ENCODE assay signal across 10 cellular contexts in the genomic region with DNA sequence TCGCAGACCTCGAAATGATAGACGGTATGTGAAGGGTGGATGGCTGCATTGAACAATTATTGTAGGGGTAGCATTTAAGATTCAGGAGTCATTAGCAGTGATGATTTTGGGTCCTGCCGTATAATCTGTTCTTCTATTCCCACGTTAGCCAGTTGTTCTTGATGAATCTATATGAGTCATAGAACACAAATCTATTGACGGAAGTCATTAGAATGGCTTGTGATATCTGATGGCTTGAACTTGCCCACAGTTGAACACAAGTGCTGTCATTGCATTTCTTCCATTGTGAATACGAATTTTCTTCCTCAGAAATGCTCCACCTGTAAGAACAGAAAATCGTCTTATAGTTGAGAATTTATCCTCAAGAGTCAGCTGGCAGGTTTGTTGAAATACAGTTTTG. TPM values are rescaled to one million over a fixed set of nuclear protein-coding genes. Genes with fewer than 3 reads are reported as not detected.
A peak's percentile ranks its signal among the peaks of the same experiment; 100 is the strongest.
DNase-seq lines count a peak whose midpoint lies in the region; ATAC-seq lines count a peak whose summit lies in the region.
"Had no signal": no experiment of that assay in that cellular context is flagged by ENCODE, and none has a peak within 500 bp of the region (broad histone marks: within the 10 kb centered on the region; RNA-seq: fewer than 3 reads in every experiment).

No MANE protein-coding gene starts in this region.

- H3K4me1 Mint-ChIP-seq in T-helper 2 cell treated with Interferon-gamma antibody and Interleukin-4, amounts not matched to agents 5 μg/mL and 100 μg/mL, for 36 hours (ENCODE audit: low read depth) = peaks cover 40% of the 10 kb centered on the region
- H3K4me1 Mint-ChIP-seq in activated T-helper 17 cell treated with anti-CD3 and anti-CD28 coated beads, Interleukin-2, amount 50 U/mL, for 72 hours = peaks cover 48% of the 10 kb centered on the region
- H3K4me1 Mint-ChIP-seq in stimulated activated effector memory CD8-positive, alpha-beta T cell treated with anti-CD3 and anti-CD28 coated beads, Interleukin-12 subunit alpha, Interleukin-12 subunit beta, amount 100 ng/mL, for 72 hours = peaks cover 58% of the 10 kb centered on the region

- no peak for DNase-seq in T-helper 2 cell treated with Interferon-gamma antibody and Interleukin-4, amounts not matched to agents 5 μg/mL and 100 μg/mL, for 36 hours (ENCODE audit: low spot score)
- no peak for DNase-seq in T-helper 2 cell
- DNase-seq in stimulated activated effector memory CD8-positive, alpha-beta T cell treated with anti-CD3 and anti-CD28 coated beads, Interleukin-12 subunit alpha, Interleukin-12 subunit beta, amount 100 ng/mL, for 72 hours (ENCODE audit: low spot score in 2 of 2) = no peak
- no peak for DNase-seq in GDM1 (lab: John Stamatoyannopoulos, UW)
- no peak for DNase-seq in NCI-H1694 treated with DMSO at 0.1 percent for 48 hours (lab: John Stamatoyannopoulos, UW)
- DNase-seq in SW480 (ENCODE audit: low spot score) = no peak
- DNase-seq: NK-92 treated with Interleukin-12 subunit alpha and Interleukin-12 subunit beta, amount 100 ng/mL, for 24 hours had no signal

- H3K9me3 ChIP-seq in iPS-18c (ENCODE audit: control insufficient read depth, insufficient read depth, low read length) = no peaks in the 10 kb centered on the region

- H3K27me3 Mint-ChIP-seq in T-helper 2 cell treated with Interferon-gamma antibody and Interleukin-4, amounts not matched to agents 5 μg/mL and 100 μg/mL, for 36 hours (ENCODE audit: low read depth) = no peaks in the 10 kb centered on the region
- H3K27me3 Mint-ChIP-seq in activated T-helper 17 cell treated with anti-CD3 and anti-CD28 coated beads, Interleukin-2, amount 50 U/mL, for 72 hours = no peaks in the 10 kb centered on the region

- H3K4me3 Mint-ChIP-seq in T-helper 2 cell treated with Interferon-gamma antibody and Interleukin-4, amounts not matched to agents 5 μg/mL and 100 μg/mL, for 36 hours = peak overlapping the region; percentile 99
- peak overlapping the region; percentile 99 for H3K4me3 Mint-ChIP-seq in activated T-helper 17 cell treated with anti-CD3 and anti-CD28 coated beads, Interleukin-2, amount 50 U/mL, for 72 hours
- peak overlapping the region; percentile 99 for H3K4me3 Mint-ChIP-seq in stimulated activated effector memory CD8-positive, alpha-beta T cell treated with anti-CD3 and anti-CD28 coated beads, Interleukin-12 subunit alpha, Interleukin-12 subunit beta, amount 100 ng/mL, for 72 hours

- H3K27ac Mint-ChIP-seq in T-helper 2 cell treated with Interferon-gamma antibody and Interleukin-4, amounts not matched to agents 5 μg/mL and 100 μg/mL, for 36 hours = peak overlapping the region; percentile 100
- peak overlapping the region; percentile 100 for H3K27ac Mint-ChIP-seq in activated T-helper 17 cell treated with anti-CD3 and anti-CD28 coated beads, Interleukin-2, amount 50 U/mL, for 72 hours
- H3K27ac Mint-ChIP-seq in stimulated activated effector memory CD8-positive, alpha-beta T cell treated with anti-CD3 and anti-CD28 coated beads, Interleukin-12 subunit alpha, Interleukin-12 subunit beta, amount 100 ng/mL, for 72 hours = peak overlapping the region; percentile 100

- H3K36me3 Mint-ChIP-seq in T-helper 2 cell treated with Interferon-gamma antibody and Interleukin-4, amounts not matched to agents 5 μg/mL and 100 μg/mL, for 36 hours (ENCODE audit: low read depth) = peaks cover 66% of the 10 kb centered on the region
- H3K36me3 Mint-ChIP-seq in activated T-helper 17 cell treated with anti-CD3 and anti-CD28 coated beads, Interleukin-2, amount 50 U/mL, for 72 hours (ENCODE audit: low read depth) = peaks cover 75% of the 10 kb centered on the region
- H3K36me3 Mint-ChIP-seq in stimulated activated effector memory CD8-positive, alpha-beta T cell treated with anti-CD3 and anti-CD28 coated beads, Interleukin-12 subunit alpha, Interleukin-12 subunit beta, amount 100 ng/mL, for 72 hours = peaks cover 75% of the 10 kb centered on the region

- ATAC-seq in activated T-helper 17 cell treated with anti-CD3 and anti-CD28 coated beads, Interleukin-2, amount 50 U/mL, for 72 hours (replicated peaks) = no peak
- ATAC-seq in stimulated activated effector memory CD8-positive, alpha-beta T cell treated with anti-CD3 and anti-CD28 coated beads, Interleukin-12 subunit alpha, Interleukin-12 subunit beta, amount 100 ng/mL, for 72 hours = no peak
- ATAC-seq: esophagus mucosa had no signal

- H3K9me3 Mint-ChIP-seq in T-helper 2 cell treated with Interferon-gamma antibody and Interleukin-4, amounts not matched to agents 5 μg/mL and 100 μg/mL, for 36 hours = peaks cover 9% of the 10 kb centered on the region
- peaks cover 3% of the 10 kb centered on the region for H3K9me3 Mint-ChIP-seq in activated T-helper 17 cell treated with anti-CD3 and anti-CD28 coated beads, Interleukin-2, amount 50 U/mL, for 72 hours
- peaks cover 3% of the 10 kb centered on the region for H3K9me3 Mint-ChIP-seq in stimulated activated effector memory CD8-positive, alpha-beta T cell treated with anti-CD3 and anti-CD28 coated beads, Interleukin-12 subunit alpha, Interleukin-12 subunit beta, amount 100 ng/mL, for 72 hours

- 0 out of 2 replicates have a peak overlapping the region, but pooled peaks have one; percentile 94 for H3K4me3 ChIP-seq in iPS-18c (ENCODE audit: insufficient read depth, low read depth, low read length)

RNA-seq across cellular contexts. Expression of a gene that starts 1.9 kb away (rescaled TPM):
- total RNA-seq in activated T-helper 17 cell treated with anti-CD3 and anti-CD28 coated beads, Interleukin-2, amount 50 U/mL, for 72 hours = 100 to 1,000 TPM; 280 to 368 TPM

RNA-seq across cellular contexts. Expression of a gene that starts 28.2 kb away (rescaled TPM):
- total RNA-seq in activated T-helper 17 cell treated with anti-CD3 and anti-CD28 coated beads, Interleukin-2, amount 50 U/mL, for 72 hours = not detected
- total RNA-seq: esophagus mucosa had no signal
